ENCODE assay signal across 8 cellular contexts in the genomic region with DNA sequence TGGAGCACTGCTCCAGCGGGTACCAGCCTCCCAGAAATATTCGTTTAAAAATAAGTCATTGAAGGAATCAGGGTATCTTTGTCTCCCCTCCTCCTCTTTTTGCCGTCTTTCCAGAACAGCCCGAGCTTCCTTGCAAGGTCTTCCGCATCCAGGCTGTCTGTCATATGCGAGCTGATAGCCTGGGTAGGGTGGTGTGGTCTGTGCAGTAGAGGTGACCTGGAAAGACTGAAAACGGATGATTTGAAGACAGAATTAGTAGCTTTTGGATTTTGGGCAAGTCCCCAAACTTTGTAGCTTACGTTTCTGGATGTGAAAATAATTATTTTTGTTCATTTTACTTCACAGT. TPM values are rescaled to one million over a fixed set of nuclear protein-coding genes. Genes with fewer than 3 reads are reported as not detected.
A peak's percentile ranks its signal among the peaks of the same experiment; 100 is the strongest.
DNase-seq lines count a peak whose midpoint lies in the region; ATAC-seq, FAIRE-seq and TF ChIP-seq lines count a peak whose summit lies in the region.

No MANE protein-coding gene starts in this region.

- no peaks in the 10 kb centered on the region for H3K27me3 Mint-ChIP-seq in activated CD4-positive, alpha-beta T cell treated with anti-CD3 and anti-CD28 coated beads for 36 hours
- no peaks in the 10 kb centered on the region for H3K27me3 Mint-ChIP-seq in IgD-negative memory B cell
- no peaks in the 10 kb centered on the region for H3K27me3 Mint-ChIP-seq in astrocyte (ENCODE audit: low read depth, unreplicated experiment)
- H3K27me3 Mint-ChIP-seq in type B pancreatic cell, result peaks cover 14% of the 10 kb centered on the region

- BruUV-seq in HepG2 (replicated peaks; lab: Mats Ljungman, UMichigan), result no TSS peak

- ATAC-seq in activated CD4-positive, alpha-beta T cell treated with anti-CD3 and anti-CD28 coated beads for 36 hours, result no peak
- ATAC-seq in HepG2, result peak; percentile 50
- no peak for ATAC-seq in HG02970 (IDR thresholded peaks at IDR 0.05; ENCODE audit: low FRiP score, unreplicated experiment)

- no peak for DNase-seq in activated CD4-positive, alpha-beta T cell treated with anti-CD3 and anti-CD28 coated beads for 36 hours
- no peak for DNase-seq in activated CD4-positive, alpha-beta T cell treated with anti-CD3 and anti-CD28 coated beads, Interleukin-2, amount 50 U/mL, for 48 hours
- DNase-seq in astrocyte (ENCODE audit: low read depth), result no peak
- DNase-seq in HepG2 (ENCODE audit: low spot score), result no peak
- no peak for DNase-seq in type B pancreatic cell (ENCODE audit: extremely low spot score, unreplicated experiment)
- no peak for DNase-seq in mesenteric fat pad (ENCODE audit: low spot score)

- H3K27ac ChIP-seq in astrocyte (ENCODE audit: low read depth, low read length), result peak overlapping the region; percentile 24
- H3K27ac ChIP-seq in HepG2 (ENCODE audit: extremely low read length, insufficient read depth, low read length), result peak overlapping the region; percentile 32

- CTCF ChIA-PET in activated CD4-positive, alpha-beta T cell treated with anti-CD3 and anti-CD28 coated beads for 36 hours (lab: Charles Lee), result interaction anchor here (1.0 to 3.2 kb wide), 7 partner anchors 9 to 140 kb away, joined by 3 to 14 read pairs (median 4); a partner anchor contains a TSS
- CTCF ChIA-PET in HepG2 (lab: Yijun Ruan, JAX; ENCODE audit: low intra/inter-chr PET ratio, low total read pairs), result no interaction called here

- no peaks in the 10 kb centered on the region for H3K9me3 ChIP-seq in astrocyte (ENCODE audit: insufficient read depth, low read depth, low read length)
- no peaks in the 10 kb centered on the region for H3K9me3 ChIP-seq in HepG2 (ENCODE audit: low read length)

- POLR2A ChIA-PET in activated CD4-positive, alpha-beta T cell treated with anti-CD3 and anti-CD28 coated beads for 36 hours (lab: Charles Lee), result interaction anchor here (0.6 kb wide), 1 partner anchor 72 kb away, joined by 4 read pairs; no protein-coding TSS in a partner anchor
- POLR2A ChIA-PET in HepG2 (lab: Yijun Ruan, JAX), result interaction anchor here (1.1 kb wide), 2 partner anchors 12 to 704 kb away, joined by 3 to 6 read pairs; a partner anchor contains a TSS

- H3K36me3 ChIP-seq in astrocyte (ENCODE audit: insufficient read depth, low read length), result no peaks in the 10 kb centered on the region
- no peaks in the 10 kb centered on the region for H3K36me3 ChIP-seq in HepG2 (replicated peaks in 1 of 2; ENCODE audit: control insufficient read depth in 1 of 2, insufficient read depth in 2 of 2, low read length in 2 of 2)

- peak overlapping the region; percentile 82 for H3K9ac ChIP-seq in astrocyte (ENCODE audit: low read length)
- H3K9ac ChIP-seq in HepG2 (ENCODE audit: insufficient read depth, low read depth, low read length), result peak overlapping the region; percentile 70

- peaks cover 10% of the 10 kb centered on the region for H3K4me1 Mint-ChIP-seq in activated CD4-positive, alpha-beta T cell treated with anti-CD3 and anti-CD28 coated beads for 36 hours
- H3K4me1 Mint-ChIP-seq in IgD-negative memory B cell (peaks cover 14 to 20% (median 16%) of the 10 kb centered on the region in 3 donors), astrocyte (ENCODE audit: low read depth, unreplicated experiment) (no peaks in the 10 kb centered on the region), type B pancreatic cell (ENCODE audit: unreplicated experiment) (peaks cover 5% of the 10 kb centered on the region)

- H2AFZ ChIP-seq in astrocyte (ENCODE audit: low read depth, low read length), result peak overlapping the region; percentile 95
- peak overlapping the region; percentile 83 for H2AFZ ChIP-seq in HepG2 (ENCODE audit: low read length)

- H3K4me2 ChIP-seq in astrocyte (ENCODE audit: low read length) (peak overlapping the region; percentile 90), HepG2 (ENCODE audit: low read depth, low read length) (peak overlapping the region; percentile 98)

- H3K27ac Mint-ChIP-seq in activated CD4-positive, alpha-beta T cell treated with anti-CD3 and anti-CD28 coated beads for 36 hours, result peak overlapping the region; percentile 88
- peak overlapping the region; percentile 70 to 98 (median 98) for H3K27ac Mint-ChIP-seq in IgD-negative memory B cell
- H3K27ac Mint-ChIP-seq in astrocyte (ENCODE audit: unreplicated experiment), result peak overlapping the region; percentile 86
- peak overlapping the region; percentile 97 for H3K27ac Mint-ChIP-seq in type B pancreatic cell

- in situ Hi-C loops in HepG2 (cut with HindIII; ENCODE audit: extremely low pct_ligation_motif_present, low pct_unique_long_range_greater_than_20kb), result no loop called here

- H3K36me3 Mint-ChIP-seq in activated CD4-positive, alpha-beta T cell treated with anti-CD3 and anti-CD28 coated beads for 36 hours (ENCODE audit: low read depth), result no peaks in the 10 kb centered on the region
- H3K36me3 Mint-ChIP-seq in IgD-negative memory B cell (no peaks in the 10 kb centered on the region), astrocyte (ENCODE audit: low read depth, unreplicated experiment) (no peaks in the 10 kb centered on the region), type B pancreatic cell (no peaks in the 10 kb centered on the region)

- H4K20me1 ChIP-seq in astrocyte (ENCODE audit: insufficient read depth, low read length) (peaks cover 6% of the 10 kb centered on the region), HepG2 (ENCODE audit: insufficient read depth, low read length) (no peaks in the 10 kb centered on the region; the same call in 1 of the 2 replicates)

- TF ChIP-seq EP300 in HepG2 (IDR thresholded peaks at IDR 0.05; ENCODE audit: low read depth in 2 of 2, low read length in 2 of 2) (no peak), HepG2 (CRISPR knock-in tag; IDR thresholded peaks at IDR 0.05; ENCODE audit: borderline replicate concordance) (no peak)

- TF ChIP-seq CTCF in astrocyte (IDR thresholded peaks at IDR 0.05; ENCODE audit: insufficient read depth, low read depth, low read length) (no peak), HepG2 (CRISPR knock-in tag; IDR thresholded peaks at IDR 0.05) (no peak), type B pancreatic cell (conservative IDR thresholded peaks at IDR 0.05) (no peak)

- TF ChIP-seq POLR2A in HepG2 (IDR thresholded peaks at IDR 0.05; ENCODE audit: insufficient read depth in 1 of 2, low read depth in 2 of 2, low read length in 2 of 2), result no peak

- 0% methylated on average over 8 of the region's 8 CpGs for WGBS in HepG2 (ENCODE audit: low lambda C conversion rate)

- H3K27me3 ChIP-seq in astrocyte (ENCODE audit: insufficient read depth, low read length) (no peaks in the 10 kb centered on the region), HepG2 (ENCODE audit: control insufficient read depth in 1 of 2, insufficient read depth in 2 of 2, low read length in 2 of 2) (no peaks in the 10 kb centered on the region; a peak in 1 of 5 replicates)

- H3K79me2 ChIP-seq in astrocyte (ENCODE audit: insufficient read depth, low read length), result peaks cover 37% of the 10 kb centered on the region
- peaks cover 20% of the 10 kb centered on the region for H3K79me2 ChIP-seq in HepG2 (ENCODE audit: insufficient read depth, low read length)

- peak overlapping the region; percentile 85 for H3K4me3 Mint-ChIP-seq in activated CD4-positive, alpha-beta T cell treated with anti-CD3 and anti-CD28 coated beads for 36 hours
- H3K4me3 Mint-ChIP-seq in IgD-negative memory B cell, result peak overlapping the region; percentile 89 to 100 (median 100)
- peak overlapping the region; percentile 97 for H3K4me3 Mint-ChIP-seq in astrocyte (ENCODE audit: unreplicated experiment)
- peak overlapping the region; percentile 97 for H3K4me3 Mint-ChIP-seq in type B pancreatic cell

- FAIRE-seq in astrocyte (lab: Jason Lieb, UNC), result no peak
- FAIRE-seq in HepG2 (lab: Jason Lieb, UNC), result no peak

- H3K4me1 ChIP-seq in astrocyte (ENCODE audit: insufficient read depth, low read length) (peaks cover 3% of the 10 kb centered on the region), HepG2 (ENCODE audit: insufficient read depth, low read length) (peaks cover 15% of the 10 kb centered on the region)

- intact Hi-C loops in activated CD4-positive, alpha-beta T cell treated with anti-CD3 and anti-CD28 coated beads for 36 hours (cut with DNase I, micrococcal nuclease), result loop anchor here (1.0 to 5.0 kb wide), 10 partner anchors 114 to 1426 kb away; a partner anchor contains a TSS
- intact Hi-C loops in HepG2 (cut with micrococcal nuclease; ENCODE audit: unreplicated experiment), result no loop called here

- TF ChIP-seq RAD21 in HepG2 (CRISPR knock-in tag; IDR thresholded peaks at IDR 0.05), result no peak

- H3K9me3 Mint-ChIP-seq in activated CD4-positive, alpha-beta T cell treated with anti-CD3 and anti-CD28 coated beads for 36 hours (ENCODE audit: low read depth), result no peaks in the 10 kb centered on the region
- H3K9me3 Mint-ChIP-seq in IgD-negative memory B cell (no peaks in the 10 kb centered on the region), astrocyte (ENCODE audit: unreplicated experiment) (no peaks in the 10 kb centered on the region), type B pancreatic cell (no peaks in the 10 kb centered on the region)

- H3K4me3 ChIP-seq in astrocyte (ENCODE audit: insufficient read depth, low read depth, low read length), result peak overlapping the region; percentile 95
- peak overlapping the region; percentile 70 to 100 (median 80) for H3K4me3 ChIP-seq in HepG2 (replicated peaks in 1 of 3; ENCODE audit: insufficient read depth in 1 of 3, low read depth in 2 of 3, low read length in 3 of 3)

RNA-seq across cellular contexts. Expression of a gene that starts 0.5 kb away (rescaled TPM):
- total RNA-seq in activated CD4-positive, alpha-beta T cell treated with anti-CD3 and anti-CD28 coated beads for 36 hours, result 10 to 100 TPM; 12.8 to 14.7 TPM
- 14.5 TPM for polyA plus RNA-seq in IgD-negative memory B cell
- 19.0 and 19.8 TPM in 2 replicates for total RNA-seq in astrocyte
- 20.4 and 21.3 TPM in 2 replicates for total RNA-seq in HepG2 (2016; rRNA removed; fragmentation: Illumina TruSeq; extraction: Trizol)
- total RNA-seq in HepG2 (2016; cell fraction: cytosol; rRNA removed; fragmentation: Illumina TruSeq; extraction: Trizol; ENCODE audit: low read depth), result 11.4 and 14.2 TPM in 2 replicates
- total RNA-seq in HepG2 (2016; cell fraction: insoluble cytoplasmic fraction; rRNA removed; fragmentation: Illumina TruSeq; extraction: Trizol), result 18.2 and 20.6 TPM in 2 replicates
- 10.5 and 11.0 TPM in 2 replicates for total RNA-seq in HepG2 (2016; cell fraction: membrane; rRNA removed; fragmentation: Illumina TruSeq; extraction: Trizol)
- total RNA-seq in HepG2 (2016; cell fraction: nucleus; rRNA removed; fragmentation: Illumina TruSeq; extraction: Trizol), result 44.2 and 44.6 TPM in 2 replicates
- polyA plus RNA-seq in HepG2 (2011; rRNA removed), result 10.3 and 11.4 TPM in 2 replicates
- polyA plus RNA-seq in HepG2 (2011; cell fraction: cytosol; rRNA removed), result 2.3 and 3.1 TPM in 2 replicates
- 11.7 and 13.9 TPM in 2 replicates for polyA plus RNA-seq in HepG2 (2011; cell fraction: nucleus; rRNA removed)
- 8.2 and 8.5 TPM in 2 replicates for polyA plus RNA-seq in HepG2 (2012)
- polyA plus RNA-seq in HepG2 (2016; cell fraction: cytosol; fragmentation: Illumina TruSeq; extraction: Trizol; ENCODE audit: low read depth), result 0.92 and 1.0 TPM in 2 replicates
- 10.4 and 12.3 TPM in 2 replicates for polyA plus RNA-seq in HepG2 (2016; cell fraction: insoluble cytoplasmic fraction; fragmentation: Illumina TruSeq; extraction: Trizol; ENCODE audit: low read depth)
- 1.7 and 1.9 TPM in 2 replicates for polyA plus RNA-seq in HepG2 (2016; cell fraction: membrane; fragmentation: Illumina TruSeq; extraction: Trizol; ENCODE audit: low read depth)
- 16.8 and 17.4 TPM in 2 replicates for polyA plus RNA-seq in HepG2 (2016; cell fraction: nucleus; fragmentation: Illumina TruSeq; extraction: Trizol; ENCODE audit: insufficient read depth, low read depth)
- polyA minus RNA-seq in HepG2 (2011; rRNA and poly(A)+ RNA removed; ENCODE audit: low replicate concordance), result 12.8 and 25.8 TPM in 2 replicates
- 5.2 and 13.8 TPM in 2 replicates for polyA minus RNA-seq in HepG2 (2011; cell fraction: cytosol; rRNA and poly(A)+ RNA removed)
- 56.5 and 65.9 TPM in 2 replicates for polyA minus RNA-seq in HepG2 (2011; cell fraction: nucleus; rRNA and poly(A)+ RNA removed)
- total RNA-seq in type B pancreatic cell (ENCODE audit: low replicate concordance), result 26.5 and 28.2 TPM in 2 replicates
- 14.7 TPM for total RNA-seq in mesenteric fat pad

RNA-seq across cellular contexts. Expression of a gene that starts 6.4 kb away (rescaled TPM):
- not detected for total RNA-seq in activated CD4-positive, alpha-beta T cell treated with anti-CD3 and anti-CD28 coated beads for 36 hours
- polyA plus RNA-seq in IgD-negative memory B cell, result not detected
- total RNA-seq in astrocyte, result not detected in 2 replicates
- total RNA-seq in HepG2 (2016; rRNA removed; fragmentation: Illumina TruSeq; extraction: Trizol), result not detected in 2 replicates
- not detected in 2 replicates for total RNA-seq in HepG2 (2016; cell fraction: cytosol; rRNA removed; fragmentation: Illumina TruSeq; extraction: Trizol; ENCODE audit: low read depth)
- total RNA-seq in HepG2 (2016; cell fraction: insoluble cytoplasmic fraction; rRNA removed; fragmentation: Illumina TruSeq; extraction: Trizol), result not detected in 2 replicates
- total RNA-seq in HepG2 (2016; cell fraction: membrane; rRNA removed; fragmentation: Illumina TruSeq; extraction: Trizol), result not detected in 2 replicates
- total RNA-seq in HepG2 (2016; cell fraction: nucleus; rRNA removed; fragmentation: Illumina TruSeq; extraction: Trizol), result not detected in 2 replicates
- polyA plus RNA-seq in HepG2 (2011; rRNA removed), result not detected in 2 replicates
- not detected in 2 replicates for polyA plus RNA-seq in HepG2 (2011; cell fraction: cytosol; rRNA removed)
- not detected in 2 replicates for polyA plus RNA-seq in HepG2 (2011; cell fraction: nucleus; rRNA removed)
- not detected in 2 replicates for polyA plus RNA-seq in HepG2 (2012)
- not detected in 2 replicates for polyA plus RNA-seq in HepG2 (2016; cell fraction: cytosol; fragmentation: Illumina TruSeq; extraction: Trizol; ENCODE audit: low read depth)
- not detected in 2 replicates for polyA plus RNA-seq in HepG2 (2016; cell fraction: insoluble cytoplasmic fraction; fragmentation: Illumina TruSeq; extraction: Trizol; ENCODE audit: low read depth)
- not detected in 2 replicates for polyA plus RNA-seq in HepG2 (2016; cell fraction: membrane; fragmentation: Illumina TruSeq; extraction: Trizol; ENCODE audit: low read depth)
- not detected in 2 replicates for polyA plus RNA-seq in HepG2 (2016; cell fraction: nucleus; fragmentation: Illumina TruSeq; extraction: Trizol; ENCODE audit: insufficient read depth, low read depth)
- polyA minus RNA-seq in HepG2 (2011; rRNA and poly(A)+ RNA removed; ENCODE audit: low replicate concordance), result 0.28 TPM in 1 of 2 replicates, not detected in the other
- polyA minus RNA-seq in HepG2 (2011; cell fraction: cytosol; rRNA and poly(A)+ RNA removed), result not detected in 2 replicates
- polyA minus RNA-seq in HepG2 (2011; cell fraction: nucleus; rRNA and poly(A)+ RNA removed), result not detected in 2 replicates
- 37.3 and 55.7 TPM in 2 replicates for total RNA-seq in type B pancreatic cell (ENCODE audit: low replicate concordance)
- not detected for total RNA-seq in mesenteric fat pad

Comparison
In these comparisons a context has a peak if more than half of its experiments do, and no peak if none do; other contexts are left out.
1. RNA of a gene that starts 6.4 kb away (total RNA-seq): 37.3 to 55.7 TPM in type B pancreatic cell; not detected in activated CD4-positive, alpha-beta T cell treated with anti-CD3 and anti-CD28 coated beads for 36 hours, not detected in astrocyte, not detected in HepG2 and not detected in mesenteric fat pad (single experiment); every median in the first group is over 10 times any median in the second.
2. Peak in every context shown above with its lines, with median percentiles within 50 percentile points of each other: H3K27ac Mint-ChIP-seq and H3K4me3 Mint-ChIP-seq.